Comparison of ENCODE assay signal across 11 cellular contexts in genomic region chr22:50577987-50578775, GRCh38. TPM values are rescaled to one million over a fixed set of nuclear protein-coding genes. Genes with fewer than 3 reads are reported as not detected.
DNase-seq lines count a peak whose midpoint lies in the region; ATAC-seq, FAIRE-seq and TF ChIP-seq lines count a peak whose summit lies in the region.
"Had no signal": no experiment of that assay in that cellular context is flagged by ENCODE, and none has a peak within 500 bp of the region (broad histone marks: within the 10 kb centered on the region; RNA-seq: fewer than 3 reads in every experiment).

TSS of gene CPT1B (minus strand) at chr22:50578427. CDS start at chr22:50577915, 512 bp downstream.

- CTCF ChIA-PET in A549 (lab: Yijun Ruan, JAX) = interaction anchor here (0.7 to 6.7 kb wide), 5 partner anchors 14 to 179 kb away, joined by 3 to 53 read pairs (median 4); partner anchors contain the start of genes SCO2 and SYCE3
- CTCF ChIA-PET in OCI-LY7 (lab: Charles Lee; ENCODE audit: unreplicated experiment) = no interaction called here

- WGBS in A549 (ENCODE audit: missing lambda C conversion rate) = 85% methylated on average over 25 of the region's 63 CpGs

- no peaks in the 10 kb centered on the region for H3K9me2 ChIP-seq in OCI-LY7 (ENCODE audit: insufficient read depth, low read length)

- TF ChIP-seq CTCF in A549 (IDR thresholded peaks at IDR 0.05) (no peak), OCI-LY7 (conservative IDR thresholded peaks at IDR 0.05; ENCODE audit: low read length) (no peak), fibroblast of lung (conservative IDR thresholded peaks at IDR 0.05 in 1 of 2, IDR thresholded peaks at IDR 0.05 in 1 of 2; ENCODE audit: low read depth in 1 of 2, low read length in 2 of 2) (no peak), nephron progenitor cell (IDR thresholded peaks at IDR 0.05) (no peak)

- no peak for FAIRE-seq in A549 (lab: Jason Lieb, UNC)
- FAIRE-seq: colon had no signal

- H2AFZ ChIP-seq in OCI-LY7 (ENCODE audit: low read length) (no peak within 1 kb of the TSS), fibroblast of lung (ENCODE audit: low read length) (no peak within 1 kb of the TSS)

- peak within 1 kb of the TSS; percentile 54 for H3K27ac Mint-ChIP-seq in nephron progenitor cell

- H3K4me3 ChIP-seq in A549 (no peak within 1 kb of the TSS), OCI-LY7 (ENCODE audit: low read depth, low read length, poor library complexity, severe bottlenecking) (no peak within 1 kb of the TSS), fibroblast of lung (replicated peaks in 1 of 4; ENCODE audit: control extremely low read depth in 1 of 4, insufficient read depth in 1 of 4, low read depth in 3 of 4, low read length in 4 of 4) (peak within 1 kb of the TSS in 1 of 4 experiments; percentile 17)

- no peak within 1 kb of the TSS for H3K4me3 Mint-ChIP-seq in nephron progenitor cell

- TF ChIP-seq EP300 in A549 (IDR thresholded peaks at IDR 0.05) = no peak

- TF ChIP-seq POLR2A in A549 (IDR thresholded peaks at IDR 0.05; ENCODE audit: low read length) = no peak

- H3K36me3 Mint-ChIP-seq in nephron progenitor cell (ENCODE audit: low read depth) = peaks cover 5% of the 10 kb centered on the region

- H3K9me3 ChIP-seq in A549 (no peaks in the 10 kb centered on the region), OCI-LY7 (ENCODE audit: low read length) (no peaks in the 10 kb centered on the region), fibroblast of lung (ENCODE audit: control insufficient read depth, insufficient read depth, low read depth, low read length) (no peaks in the 10 kb centered on the region)

- H3K27me3 ChIP-seq in fibroblast of lung (ENCODE audit: control insufficient read depth, insufficient read depth, low read length) = no peaks in the 10 kb centered on the region

- H3K4me2 ChIP-seq in A549 (no peak within 1 kb of the TSS), OCI-LY7 (ENCODE audit: low read length) (no peak within 1 kb of the TSS), fibroblast of lung (ENCODE audit: extremely low read depth, insufficient read depth, low read length) (peak within 1 kb of the TSS; percentile 35)

- H3K27ac ChIP-seq in A549 (no peak within 1 kb of the TSS), OCI-LY7 (ENCODE audit: low read depth, low read length, poor library complexity, severe bottlenecking) (no peak within 1 kb of the TSS), fibroblast of lung (ENCODE audit: insufficient read depth, low read length) (no peak within 1 kb of the TSS)

- H3K9ac ChIP-seq in fibroblast of lung (ENCODE audit: insufficient read depth, low read length) = no peak within 1 kb of the TSS

- no peaks in the 10 kb centered on the region for H3K27me3 Mint-ChIP-seq in nephron progenitor cell (ENCODE audit: low read depth, poor library complexity)

- H3K36me3 ChIP-seq in OCI-LY7 (ENCODE audit: insufficient read depth, low read length) (peaks cover 79% of the 10 kb centered on the region), fibroblast of lung (ENCODE audit: control insufficient read depth, insufficient read depth, low read length) (no peaks in the 10 kb centered on the region)

- H3K4me1 Mint-ChIP-seq in nephron progenitor cell = peaks cover 26% of the 10 kb centered on the region

- ATAC-seq in A549 (no peak), GM21367 (IDR thresholded peaks at IDR 0.05; ENCODE audit: unreplicated experiment) (no peak)

- POLR2A ChIA-PET in A549 (lab: Yijun Ruan, JAX) (no interaction called here), OCI-LY7 (lab: Charles Lee) (interaction anchor here (0.9 kb wide), 1 partner anchor 41 kb away, joined by 4 read pairs; no protein-coding TSS in a partner anchor)

- BruUV-seq in OCI-LY7 (replicated peaks; lab: Mats Ljungman, UMichigan) = no TSS peak

- DNase-seq in A549 (ENCODE audit: low read depth in 1 of 2, low spot score in 1 of 2) = no peak
- no peak for DNase-seq in OCI-LY7 (ENCODE audit: low spot score)
- peak in 1 of 2 donors; percentile 55 for DNase-seq in fibroblast of lung (ENCODE audit: low read depth in 2 of 2)
- no peak for DNase-seq in nephron progenitor cell
- no peak for DNase-seq in amygdala (lab: John Stamatoyannopoulos, UW)
- DNase-seq in middle frontal gyrus (ENCODE audit: extremely low spot score, low spot score) = no peak
- no peak for DNase-seq in NCI-H524 (lab: John Stamatoyannopoulos, UW)
- DNase-seq: DND-41, SHP77 treated with DMSO at 0.1 percent for 48 hours had no signal

- H4K20me1 ChIP-seq in OCI-LY7 (ENCODE audit: insufficient read depth, low read length) (0 out of 2 replicates have a peak, but pooled peaks cover 7% of the 10 kb centered on the region), fibroblast of lung (ENCODE audit: control insufficient read depth, extremely low read depth, insufficient read depth, low read length) (no peaks in the 10 kb centered on the region)

- H3K4me1 ChIP-seq in A549 (peaks cover 7% of the 10 kb centered on the region; the same call in 1 of the 3 replicates), OCI-LY7 (ENCODE audit: insufficient read depth, low read length, poor library complexity, severe bottlenecking) (peaks cover 10% of the 10 kb centered on the region), fibroblast of lung (ENCODE audit: control insufficient read depth, extremely low read depth, insufficient read depth, low read length) (peaks cover 8% of the 10 kb centered on the region)

- H3K79me2 ChIP-seq in OCI-LY7 (ENCODE audit: insufficient read depth, low read depth, low read length) (peaks cover 12% of the 10 kb centered on the region), fibroblast of lung (ENCODE audit: control insufficient read depth, insufficient read depth, low read length) (peaks cover 2% of the 10 kb centered on the region)

- no peaks in the 10 kb centered on the region for H3K9me3 Mint-ChIP-seq in nephron progenitor cell

- intact Hi-C loops in OCI-LY7 (cut with micrococcal nuclease; ENCODE audit: unreplicated experiment) = no loop called here

- no peak for TF ChIP-seq RAD21 in A549 (conservative IDR thresholded peaks at IDR 0.05 in 1 of 2, IDR thresholded peaks at IDR 0.05 in 1 of 2)

TF ChIP-seq in A549, 52 proteins besides CTCF, POLR2A, EP300 and RAD21:
- TF ChIP-seq NR3C1 (IDR thresholded peaks at IDR 0.05) = no peak
- no peak for TF ChIP-seq TP53 (CRISPR knock-in tag; IDR thresholded peaks at IDR 0.05)
- no peak for TF ChIP-seq GATA3 (IDR thresholded peaks at IDR 0.05; ENCODE audit: borderline replicate concordance)
- no peak for TF ChIP-seq USF2 (IDR thresholded peaks at IDR 0.05)
- no peak for TF ChIP-seq ZSCAN20 (CRISPR knock-in tag; IDR thresholded peaks at IDR 0.05)
- TF ChIP-seq MAZ (IDR thresholded peaks at IDR 0.05; ENCODE audit: borderline replicate concordance, low read depth, low read length) = no peak
- no peak for TF ChIP-seq HMGXB4 (CRISPR knock-in tag; IDR thresholded peaks at IDR 0.05; ENCODE audit: borderline replicate concordance)
- TF ChIP-seq POLR2AphosphoS2 (conservative IDR thresholded peaks at IDR 0.05; ENCODE audit: low read length) = no peak
- no peak for TF ChIP-seq HES2 (IDR thresholded peaks at IDR 0.05)
- no peak for TF ChIP-seq TFCP2L1 (CRISPR knock-in tag; IDR thresholded peaks at IDR 0.05)
- no peak for TF ChIP-seq CEBPB (IDR thresholded peaks at IDR 0.05)
- TF ChIP-seq RFX5 (IDR thresholded peaks at IDR 0.05) = no peak
- TF ChIP-seq CHD2 (IDR thresholded peaks at IDR 0.05; ENCODE audit: low read length, partially characterized antibody) = no peak
- no peak for TF ChIP-seq SMC3 (IDR thresholded peaks at IDR 0.05)
- TF ChIP-seq MYC (IDR thresholded peaks at IDR 0.05; ENCODE audit: borderline replicate concordance, low read length) = no peak
- TF ChIP-seq ESRRA (IDR thresholded peaks at IDR 0.05; ENCODE audit: borderline replicate concordance, low read length) = no peak
- TF ChIP-seq KDM1A (IDR thresholded peaks at IDR 0.05; ENCODE audit: low read depth) = no peak
- TF ChIP-seq HOXB5 (CRISPR knock-in tag; IDR thresholded peaks at IDR 0.05) = no peak
- no peak; a peak in 1 of 5 replicates for TF ChIP-seq JUN (IDR thresholded peaks at IDR 0.05)
- TF ChIP-seq RNF2 (IDR thresholded peaks at IDR 0.05; ENCODE audit: borderline replicate concordance, low read depth) = no peak

RNA-seq across cellular contexts. Expression of gene CPT1B, which starts in this region (rescaled TPM):
- 12.1 and 16.5 TPM in 2 replicates for polyA plus RNA-seq in A549 (2011; rRNA removed)
- 15.9 and 16.1 TPM in 2 replicates for polyA plus RNA-seq in A549 (2012; cell fraction: cytosol; rRNA removed)
- 137 and 142 TPM in 2 replicates for polyA plus RNA-seq in A549 (2012; cell fraction: nucleus; rRNA removed)
- polyA plus RNA-seq in A549 (2017; fragmentation: RNase III; extraction: RNeasy Plus Mini Kit Qiagen cat#74134 plus additional on column Dnase treatment) = 21.1 to 27.5 TPM (median 26.5 TPM) in 3 replicates
- 4.6 and 6.1 TPM in 2 replicates for polyA minus RNA-seq in A549 (2011; rRNA and poly(A)+ RNA removed)
- total RNA-seq in OCI-LY7 (2014; rRNA removed; shearing (Covaris generic)) = 92.6 and 101 TPM in 2 replicates
- 138 and 162 TPM in 2 replicates for total RNA-seq in OCI-LY7 (2022)
- 2.6 and 4.8 TPM in 2 replicates for total RNA-seq in fibroblast of lung
- polyA plus RNA-seq in fibroblast of lung = 0.70 and 0.82 TPM in 2 replicates
- polyA plus RNA-seq in fibroblast of lung (2012) = 0.91 and 1.2 TPM in 2 replicates
- polyA minus RNA-seq in fibroblast of lung (ENCODE audit: low replicate concordance) = 2.3 TPM in 1 of 2 replicates, not detected in the other

Comparison
In these comparisons a context has a peak if more than half of its experiments do, and no peak if none do; other contexts are left out.
1. RNA of gene CPT1B (total RNA-seq): 92.6 to 162 TPM in OCI-LY7; 2.6 to 4.8 TPM in fibroblast of lung; every median in the first group is over 10 times any median in the second.
2. RNA of gene CPT1B (polyA plus RNA-seq): 12.1 to 142 TPM in A549; 0.70 to 1.2 TPM in fibroblast of lung; every median in the first group is over 4 times any median in the second.